ENCODE assay signal across 1 cellular context in the genomic region with DNA sequence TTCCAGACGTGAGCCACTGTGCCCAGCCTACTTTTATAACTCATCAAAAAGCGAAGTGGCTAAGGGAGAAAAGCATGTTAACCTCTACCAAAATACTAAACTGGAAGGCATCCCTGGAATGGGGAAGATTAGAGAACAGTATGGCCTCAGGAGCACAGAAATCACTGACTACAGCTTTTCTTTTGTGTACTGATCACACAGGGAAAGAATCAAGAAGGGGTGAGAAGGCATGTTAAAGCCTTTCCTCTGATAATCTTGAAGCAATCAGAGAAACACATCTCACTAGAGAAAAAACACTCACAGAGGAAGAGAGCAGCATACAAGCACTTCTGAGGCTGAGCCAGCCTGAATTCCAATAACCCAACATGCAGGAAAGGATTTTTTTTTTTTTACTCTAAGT.
TF ChIP-seq lines count a peak whose summit lies in the region.

No MANE protein-coding gene starts in this region.

TF ChIP-seq in GM23338, 12 proteins besides CTCF, POLR2A, EP300 and RAD21 (continued from another document):
- no peak for TF ChIP-seq REST (IDR thresholded peaks at IDR 0.05; ENCODE audit: unreplicated experiment)
- no peak for TF ChIP-seq EZH2phosphoT487 (IDR thresholded peaks at IDR 0.05; ENCODE audit: unreplicated experiment)
- TF ChIP-seq CREB1 (CRISPR knock-in tag; IDR thresholded peaks at IDR 0.05; ENCODE audit: low read depth), result no peak
- no peak for TF ChIP-seq STAT1 (IDR thresholded peaks at IDR 0.05; ENCODE audit: unreplicated experiment)
- TF ChIP-seq EZH2 (IDR thresholded peaks at IDR 0.05; ENCODE audit: low read depth, unreplicated experiment), result no peak
- TF ChIP-seq POLR2AphosphoS5 (IDR thresholded peaks at IDR 0.05; ENCODE audit: low read depth), result no peak
- no peak for TF ChIP-seq NANOG (IDR thresholded peaks at IDR 0.05; ENCODE audit: borderline replicate concordance)
- no peak for TF ChIP-seq ZNF462 (CRISPR knock-in tag; IDR thresholded peaks at IDR 0.05)
- TF ChIP-seq ZNF114 (CRISPR knock-in tag; IDR thresholded peaks at IDR 0.05), result no peak
TF ChIP-seq in GM23338: peak in this region for 0.
